ENCODE assay signal across 9 cellular contexts in genomic region chr20:37525810-37526209, GRCh38. TPM values are rescaled to one million over a fixed set of nuclear protein-coding genes. Genes with fewer than 3 reads are reported as not detected.
DNase-seq lines count a peak whose midpoint lies in the region; ATAC-seq, FAIRE-seq and TF ChIP-seq lines count a peak whose summit lies in the region.
"Had no signal": no experiment of that assay in that cellular context is flagged by ENCODE, and none has a peak within 500 bp of the region (broad histone marks: within the 10 kb centered on the region; RNA-seq: fewer than 3 reads in every experiment).

No MANE protein-coding gene starts in this region.

- FAIRE-seq in K562 (lab: Jason Lieb, UNC), result no peak

- DNase-seq in cardiac muscle cell (ENCODE audit: low read depth in 1 of 2, low spot score in 1 of 2), result no peak
- DNase-seq in left ventricle myocardium superior, result no peak
- DNase-seq in K562 (ENCODE audit: extremely low read depth in 1 of 4, low spot score in 3 of 4), result no peak
- no peak for DNase-seq in mesenchymal stem cell
- no peak for DNase-seq in upper lobe of right lung
- DNase-seq: NCI-H524 had no signal

- ATAC-seq in left ventricle myocardium superior (no peak), K562 (no peak), upper lobe of right lung (no peak), HG02885 (IDR thresholded peaks at IDR 0.05; ENCODE audit: poor library complexity, unreplicated experiment) (no peak), GM19023 (IDR thresholded peaks at IDR 0.05; ENCODE audit: unreplicated experiment) (no peak), GM21515 (IDR thresholded peaks at IDR 0.05; ENCODE audit: unreplicated experiment) (no peak)

- H3K9me3 ChIP-seq in cardiac muscle cell (ENCODE audit: low read depth) (no peaks in the 10 kb centered on the region), K562 (replicated peaks; ENCODE audit: control insufficient read depth, insufficient read depth, low read depth, low read length) (no peaks in the 10 kb centered on the region; the same call in 1 of the 2 replicates), mesenchymal stem cell (ENCODE audit: control insufficient read depth, low read length) (no peaks in the 10 kb centered on the region), upper lobe of right lung (no peaks in the 10 kb centered on the region)

- H3K27ac ChIP-seq in cardiac muscle cell (peak overlapping the region; percentile 99), K562 (ENCODE audit: extremely low read depth, low read depth, low read length) (no peak overlapping the region), mesenchymal stem cell (ENCODE audit: low read length, poor library complexity, severe bottlenecking) (peak overlapping the region; percentile 49), upper lobe of right lung (peak overlapping the region; percentile 6)

- H2BK120ac ChIP-seq in mesenchymal stem cell (ENCODE audit: low read depth, low read length), result no peak overlapping the region

- no peak for TF ChIP-seq EP300 in K562 (IDR thresholded peaks at IDR 0.05; ENCODE audit: low read length)

- H2BK12ac ChIP-seq in mesenchymal stem cell (ENCODE audit: low read length in 2 of 2), result no peak overlapping the region

- BruUV-seq in K562 (replicated peaks; lab: Mats Ljungman, UMichigan), result no TSS peak

- TF ChIP-seq RAD21 in K562 (CRISPR knock-in tag; conservative IDR thresholded peaks at IDR 0.05 in 1 of 2, IDR thresholded peaks at IDR 0.05 in 1 of 2), result no peak

- H4K20me1 ChIP-seq in K562 (replicated peaks; ENCODE audit: control insufficient read depth, insufficient read depth, low read length), result no peaks in the 10 kb centered on the region; the same call in 1 of the 2 replicates

- no peaks in the 10 kb centered on the region for H3K27me3 ChIP-seq in cardiac muscle cell
- H3K27me3 ChIP-seq in K562 (ENCODE audit: control insufficient read depth in 2 of 2, insufficient read depth in 2 of 2, low read length in 2 of 2), result no peaks in the 10 kb centered on the region
- no peaks in the 10 kb centered on the region for H3K27me3 ChIP-seq in mesenchymal stem cell (ENCODE audit: control insufficient read depth in 1 of 2, insufficient read depth in 1 of 2, low read length in 2 of 2)
- H3K27me3 ChIP-seq in upper lobe of right lung, result no peaks in the 10 kb centered on the region

- POLR2A ChIA-PET in K562 (lab: Yijun Ruan, JAX), result interaction anchor here (0.6 to 1.5 kb wide), 3 partner anchors 13 to 249 kb away, joined by 3 to 7 read pairs (median 3); no protein-coding TSS in a partner anchor

- peaks cover 49% of the 10 kb centered on the region for H3K79me2 ChIP-seq in K562 (ENCODE audit: control insufficient read depth, insufficient read depth, low read length)

- TF ChIP-seq CTCF in cardiac muscle cell (IDR thresholded peaks at IDR 0.05; ENCODE audit: low read depth, low read length), result no peak
- no peak for TF ChIP-seq CTCF in K562 (IDR thresholded peaks at IDR 0.05 in 2 of 3, conservative IDR thresholded peaks at IDR 0.05 in 1 of 3; ENCODE audit: insufficient read depth in 2 of 3, low read depth in 1 of 3, low read length in 3 of 3)
- TF ChIP-seq CTCF in upper lobe of right lung (IDR thresholded peaks at IDR 0.05), result no peak

- no peak overlapping the region for H4K8ac ChIP-seq in mesenchymal stem cell (ENCODE audit: low read length)

- no peak overlapping the region for H3K4me2 ChIP-seq in K562 (ENCODE audit: insufficient read depth, low read length)
- peak overlapping the region; percentile 58 for H3K4me2 ChIP-seq in mesenchymal stem cell (ENCODE audit: low read length, poor library complexity, severe bottlenecking)

- no peak for TF ChIP-seq POLR2A in K562 (conservative IDR thresholded peaks at IDR 0.05)

- H3K9me1 ChIP-seq in K562 (ENCODE audit: control insufficient read depth, insufficient read depth, low read length), result peaks cover 4% of the 10 kb centered on the region

- CTCF ChIA-PET in K562 (lab: Yijun Ruan, JAX; ENCODE audit: low intra/inter-chr PET ratio), result no interaction called here

- intact Hi-C loops in left ventricle myocardium superior (cut with micrococcal nuclease) (no loop called here), K562 (cut with micrococcal nuclease) (loop anchor here (5.0 kb wide), 1 partner anchor 134 kb away; no protein-coding TSS in a partner anchor), upper lobe of right lung (cut with DNase I) (loop anchor here (5.0 kb wide), 1 partner anchor 259 kb away; no protein-coding TSS in a partner anchor)

- no peak overlapping the region for H3K4ac ChIP-seq in mesenchymal stem cell (ENCODE audit: low read depth in 1 of 2, low read length in 2 of 2)

- H2AFZ ChIP-seq in K562 (ENCODE audit: low read depth, low read length) (no peak overlapping the region), mesenchymal stem cell (ENCODE audit: low read depth, low read length) (no peak overlapping the region)

- no peak overlapping the region for H3K23ac ChIP-seq in mesenchymal stem cell (ENCODE audit: low read length in 2 of 2)

- 56% methylated on average over 5 of the region's 5 CpGs for WGBS in K562 (ENCODE audit: insufficient coverage, low coverage, missing lambda C conversion rate)
- WGBS in mesenchymal stem cell, result 66% methylated on average over 2 of the region's 5 CpGs

- H3K9ac ChIP-seq in K562 (ENCODE audit: insufficient read depth in 1 of 2, low read depth in 2 of 2, low read length in 2 of 2) (no peak overlapping the region), mesenchymal stem cell (ENCODE audit: low read length) (peak overlapping the region; percentile 100)

- H3K36me3 ChIP-seq in cardiac muscle cell, result no peaks in the 10 kb centered on the region
- H3K36me3 ChIP-seq in K562 (ENCODE audit: control insufficient read depth, insufficient read depth, low read length), result peaks cover 9% of the 10 kb centered on the region; the same call in 1 of the 3 replicates
- peaks cover 0 to 25% of the 10 kb centered on the region in 2 experiments for H3K36me3 ChIP-seq in mesenchymal stem cell (ENCODE audit: control insufficient read depth in 1 of 2, insufficient read depth in 2 of 2, low read depth in 1 of 2, low read length in 2 of 2)
- no peaks in the 10 kb centered on the region for H3K36me3 ChIP-seq in upper lobe of right lung

- H2AK5ac ChIP-seq in mesenchymal stem cell (ENCODE audit: low read length, severe bottlenecking), result no peak overlapping the region

- no peak overlapping the region for H3K18ac ChIP-seq in mesenchymal stem cell (ENCODE audit: low read depth in 1 of 2, low read length in 2 of 2)

- H3K4me3 ChIP-seq in cardiac muscle cell, result peak overlapping the region; percentile 79
- no peak overlapping the region for H3K4me3 ChIP-seq in K562
- H3K4me3 ChIP-seq in mesenchymal stem cell (ENCODE audit: insufficient read depth in 1 of 2, low read depth in 1 of 2, low read length in 2 of 2), result peak overlapping the region in 1 of 2 experiments; percentile 85
- peak overlapping the region; percentile 90 for H3K4me3 ChIP-seq in upper lobe of right lung

- H3K14ac ChIP-seq in mesenchymal stem cell (ENCODE audit: low read length in 2 of 2), result no peak overlapping the region

- H2BK15ac ChIP-seq in mesenchymal stem cell (ENCODE audit: low read depth, poor library complexity, severe bottlenecking), result no peak overlapping the region

- no peak overlapping the region for H4K91ac ChIP-seq in mesenchymal stem cell (ENCODE audit: low read length)

- no peak overlapping the region for H2BK5ac ChIP-seq in mesenchymal stem cell (ENCODE audit: low read depth, low read length, poor library complexity, severe bottlenecking)

- H3K4me1 ChIP-seq in cardiac muscle cell (ENCODE audit: low read depth) (peaks cover 25% of the 10 kb centered on the region), K562 (replicated peaks in 1 of 2; ENCODE audit: control insufficient read depth in 2 of 2, insufficient read depth in 2 of 2, low read length in 2 of 2) (peaks cover 28 to 32% of the 10 kb centered on the region in 2 experiments), mesenchymal stem cell (ENCODE audit: control insufficient read depth, insufficient read depth, low read depth, low read length) (peaks cover 31% of the 10 kb centered on the region), upper lobe of right lung (peaks cover 35% of the 10 kb centered on the region)

- H3K79me1 ChIP-seq in mesenchymal stem cell (replicated peaks; ENCODE audit: low read length, poor library complexity, severe bottlenecking), result peaks cover 7% of the 10 kb centered on the region

- in situ Hi-C loops in K562 (cut with MboI), result loop anchor here (5.0 kb wide), 1 partner anchor 254 kb away; no protein-coding TSS in a partner anchor

RNA-seq across cellular contexts. Expression of gene BLCAP, which starts 1.9 kb away (rescaled TPM):
- total RNA-seq in cardiac muscle cell, result 87.4 and 89.5 TPM in 2 replicates
- 100 and 112 TPM in 2 replicates for polyA plus RNA-seq in cardiac muscle cell
- 93.8 TPM for total RNA-seq in left ventricle myocardium superior
- total RNA-seq in K562 (2011; cell fraction: chromatin; rRNA removed; ENCODE audit: low replicate concordance), result 43.7 and 53.8 TPM in 2 replicates
- total RNA-seq in K562 (2011; cell fraction: nucleolus; rRNA removed), result 36.5 and 40.0 TPM in 2 replicates
- total RNA-seq in K562 (2011; cell fraction: nucleoplasm; rRNA removed), result 62.1 and 86.8 TPM in 2 replicates
- total RNA-seq in K562 (2014; rRNA removed), result 20.6 and 24.2 TPM in 2 replicates
- 19.6 and 21.0 TPM in 2 replicates for total RNA-seq in K562 (2014; rRNA removed; fragmentation: Illumina TruSeq; extraction: Trizol)
- total RNA-seq in K562 (2015; rRNA removed; fragmentation: Illumina TruSeq; extraction: Trizol), result 26.4 and 27.6 TPM in 2 replicates
- total RNA-seq in K562 (2021), result 30.1 and 34.0 TPM in 2 replicates
- polyA plus RNA-seq in K562 (2011; rRNA removed), result 29.6 and 41.5 TPM in 2 replicates
- polyA plus RNA-seq in K562 (2011; cell fraction: cytosol; rRNA removed), result 47.2 and 47.4 TPM in 2 replicates
- 31.4 and 37.8 TPM in 2 replicates for polyA plus RNA-seq in K562 (2011; cell fraction: nucleus; rRNA removed)
- polyA plus RNA-seq in K562 (2012), result 25.2 and 30.6 TPM in 2 replicates
- polyA plus RNA-seq in K562 (2014; fragmentation: Illumina TruSeq; extraction: Trizol), result 31.5 and 31.9 TPM in 2 replicates
- polyA plus RNA-seq in K562 (2014; fragmentation: Nextera tagmentation; extraction: Ambion mirVana), result 10 to 100 TPM; 16.9 to 17.3 TPM
- polyA plus RNA-seq in K562 (2014; rRNA removed), result 37.1 and 38.9 TPM in 2 replicates
- polyA minus RNA-seq in K562 (2011; rRNA and poly(A)+ RNA removed), result 23.6 and 40.0 TPM in 2 replicates
- 11.2 and 17.5 TPM in 2 replicates for polyA minus RNA-seq in K562 (2011; cell fraction: cytosol; rRNA and poly(A)+ RNA removed)
- 9.4 and 10.1 TPM in 2 replicates for polyA minus RNA-seq in K562 (2011; cell fraction: nucleus; rRNA and poly(A)+ RNA removed)
- 45.0 TPM for polyA plus RNA-seq in mesenchymal stem cell (2013, experiment 1 of 2)
- 45.3 TPM for polyA plus RNA-seq in mesenchymal stem cell (2013, experiment 2 of 2)
- 74.8 TPM for total RNA-seq in upper lobe of right lung

RNA-seq across cellular contexts. Expression of gene NNAT, which starts 4.8 kb away (rescaled TPM):
- total RNA-seq in cardiac muscle cell, result 3.6 and 4.2 TPM in 2 replicates
- 1.1 and 5.2 TPM in 2 replicates for polyA plus RNA-seq in cardiac muscle cell
- 0.25 TPM for total RNA-seq in left ventricle myocardium superior
- not detected in 2 replicates for total RNA-seq in K562 (2011; cell fraction: chromatin; rRNA removed; ENCODE audit: low replicate concordance)
- total RNA-seq in K562 (2011; cell fraction: nucleolus; rRNA removed), result not detected in 2 replicates
- total RNA-seq in K562 (2011; cell fraction: nucleoplasm; rRNA removed), result not detected in 2 replicates
- not detected in 2 replicates for total RNA-seq in K562 (2014; rRNA removed)
- total RNA-seq in K562 (2014; rRNA removed; fragmentation: Illumina TruSeq; extraction: Trizol), result not detected in 2 replicates
- total RNA-seq in K562 (2015; rRNA removed; fragmentation: Illumina TruSeq; extraction: Trizol), result not detected in 2 replicates
- 0.13 TPM in 1 of 2 replicates, not detected in the other for total RNA-seq in K562 (2021)
- polyA plus RNA-seq in K562 (2011; rRNA removed), result not detected in 2 replicates
- polyA plus RNA-seq in K562 (2011; cell fraction: cytosol; rRNA removed), result not detected in 2 replicates
- not detected in 2 replicates for polyA plus RNA-seq in K562 (2011; cell fraction: nucleus; rRNA removed)
- 0.34 and 0.64 TPM in 2 replicates for polyA plus RNA-seq in K562 (2012)
- polyA plus RNA-seq in K562 (2014; fragmentation: Illumina TruSeq; extraction: Trizol), result not detected in 2 replicates
- not detected for polyA plus RNA-seq in K562 (2014; fragmentation: Nextera tagmentation; extraction: Ambion mirVana)
- not detected in 2 replicates for polyA plus RNA-seq in K562 (2014; rRNA removed)
- not detected in 2 replicates for polyA minus RNA-seq in K562 (2011; rRNA and poly(A)+ RNA removed)
- not detected in 2 replicates for polyA minus RNA-seq in K562 (2011; cell fraction: cytosol; rRNA and poly(A)+ RNA removed)
- not detected in 2 replicates for polyA minus RNA-seq in K562 (2011; cell fraction: nucleus; rRNA and poly(A)+ RNA removed)
- 3.2 TPM for polyA plus RNA-seq in mesenchymal stem cell (2013, experiment 1 of 2)
- 2.7 TPM for polyA plus RNA-seq in mesenchymal stem cell (2013, experiment 2 of 2)
- 0.43 TPM for total RNA-seq in upper lobe of right lung
